10 cellular contexts compared by ENCODE assay signal in the genomic region with DNA sequence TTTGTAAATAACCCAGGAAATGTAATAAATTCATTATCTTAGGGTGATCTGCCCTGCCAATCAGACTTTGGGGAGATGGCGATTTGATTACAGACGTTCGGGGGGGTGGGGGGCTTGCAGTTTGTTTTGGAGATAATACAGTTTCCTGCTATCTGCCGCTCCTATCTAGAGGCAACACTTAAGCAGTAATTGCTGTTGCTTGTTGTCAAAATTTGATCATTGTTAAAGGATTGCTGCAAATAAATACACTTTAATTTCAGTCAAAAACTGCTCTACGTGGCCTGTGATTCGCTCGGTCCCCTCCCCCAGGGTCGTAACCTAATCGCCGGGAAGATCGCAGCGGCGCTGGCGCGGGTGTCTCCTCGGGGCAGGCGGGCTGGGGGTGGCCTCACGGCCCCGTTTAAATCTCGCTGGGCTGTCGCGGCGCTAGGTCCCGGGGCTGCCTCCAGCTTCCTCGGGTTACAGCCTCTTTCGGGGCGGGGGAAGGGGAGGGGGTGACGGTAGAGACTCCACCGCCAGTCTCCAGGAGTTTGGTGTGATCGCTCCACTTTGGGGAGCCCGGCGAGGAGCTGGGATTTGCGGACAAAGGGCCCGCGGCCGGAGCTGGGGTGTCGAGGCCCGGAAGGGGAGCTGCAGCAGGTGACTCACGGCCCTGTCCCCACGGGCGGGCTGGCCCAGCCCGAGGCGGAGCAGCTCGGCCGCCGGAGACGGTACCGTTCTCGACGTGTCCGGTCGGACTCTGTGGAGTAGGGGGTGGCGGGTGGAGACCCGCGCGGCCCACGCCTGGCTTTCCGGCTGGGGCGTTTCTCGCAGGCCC. TPM values are rescaled to one million over a fixed set of nuclear protein-coding genes. Genes with fewer than 3 reads are reported as not detected.
DNase-seq lines count a peak whose midpoint lies in the region; ATAC-seq and TF ChIP-seq lines count a peak whose summit lies in the region.
"Had no signal": no experiment of that assay in that cellular context is flagged by ENCODE, and none has a peak within 500 bp of the region (broad histone marks: within the 10 kb centered on the region; RNA-seq: fewer than 3 reads in every experiment).

No MANE protein-coding gene starts in this region.

- no peak for TF ChIP-seq CTCF in ascending aorta (IDR thresholded peaks at IDR 0.05)
- TF ChIP-seq CTCF in thyroid gland (IDR thresholded peaks at IDR 0.05) = no peak

- H3K27me3 ChIP-seq in ascending aorta (no peaks in the 10 kb centered on the region), thyroid gland (peaks cover 24% of the 10 kb centered on the region)

- intact Hi-C loops in activated CD4-positive, alpha-beta T cell treated with anti-CD3 and anti-CD28 coated beads, Interleukin-2, amount 10 ng/mL, durations not matched to agents 24 days and 14 days (cut with micrococcal nuclease) = loop anchor here (2.0 to 5.0 kb wide), 3 partner anchors 233 to 1618 kb away; a partner anchor contains a TSS
- intact Hi-C loops in ascending aorta (cut with DNase I) (no loop called here), thyroid gland (cut with DNase I) (no loop called here)

- H3K27me3 Mint-ChIP-seq in activated CD4-positive, alpha-beta T cell treated with anti-CD3 and anti-CD28 coated beads, Interleukin-2, amount 10 ng/mL, durations not matched to agents 24 days and 14 days = peaks cover 60% of the 10 kb centered on the region
- H3K27me3 Mint-ChIP-seq in immature natural killer cell (ENCODE audit: low read depth in 3 of 3) = peaks cover 15 to 45% (median 45%) of the 10 kb centered on the region in 3 donors

- H3K4me3 Mint-ChIP-seq in activated CD4-positive, alpha-beta T cell treated with anti-CD3 and anti-CD28 coated beads, Interleukin-2, amount 10 ng/mL, durations not matched to agents 24 days and 14 days = no peak overlapping the region
- H3K4me3 Mint-ChIP-seq in immature natural killer cell = peak overlapping the region; percentile 6 to 95 (median 36)

- no peak for DNase-seq in activated CD4-positive, alpha-beta T cell treated with anti-CD3 and anti-CD28 coated beads, Interleukin-2, amount 10 ng/mL, durations not matched to agents 24 days and 14 days
- no peak for DNase-seq in activated CD4-positive, alpha-beta T cell treated with anti-CD3 and anti-CD28 coated beads, Interleukin-2, amount 50 U/mL, for 1 hour
- DNase-seq in ascending aorta (ENCODE audit: low spot score in 2 of 2) (peak in 1 of 2 donors; percentile 64), immature natural killer cell (no peak), thyroid gland (no peak), AG08396 (ENCODE audit: low spot score) (no peak), NCI-H2196 treated with DMSO at 0.1 percent for 48 hours (lab: John Stamatoyannopoulos, UW; ENCODE audit: unreplicated experiment) (no peak)
- DNase-seq: nucleus accumbens had no signal

- no peak for TF ChIP-seq POLR2A in thyroid gland (IDR thresholded peaks at IDR 0.05)

- H3K9me3 Mint-ChIP-seq in activated CD4-positive, alpha-beta T cell treated with anti-CD3 and anti-CD28 coated beads, Interleukin-2, amount 10 ng/mL, durations not matched to agents 24 days and 14 days = no peaks in the 10 kb centered on the region
- no peaks in the 10 kb centered on the region for H3K9me3 Mint-ChIP-seq in immature natural killer cell

- peak overlapping the region; percentile 40 for H3K27ac Mint-ChIP-seq in activated CD4-positive, alpha-beta T cell treated with anti-CD3 and anti-CD28 coated beads, Interleukin-2, amount 10 ng/mL, durations not matched to agents 24 days and 14 days
- H3K27ac Mint-ChIP-seq in immature natural killer cell = no peak overlapping the region

- H3K9me3 ChIP-seq in ascending aorta = no peaks in the 10 kb centered on the region
- no peaks in the 10 kb centered on the region for H3K9me3 ChIP-seq in thyroid gland

- WGBS in thyroid gland, 2 donors = 15 to 20% methylated on average over 11 to 30 of the region's 60 CpGs

- H3K36me3 Mint-ChIP-seq in activated CD4-positive, alpha-beta T cell treated with anti-CD3 and anti-CD28 coated beads, Interleukin-2, amount 10 ng/mL, durations not matched to agents 24 days and 14 days (ENCODE audit: low read depth) = peaks cover 4% of the 10 kb centered on the region
- no peaks in the 10 kb centered on the region for H3K36me3 Mint-ChIP-seq in immature natural killer cell

- H3K27ac ChIP-seq in ascending aorta (peak overlapping the region; percentile 96 to 100), thyroid gland (peak overlapping the region; percentile 21 to 78 (median 67))
- H3K27ac ChIP-seq: HL-60 had no signal

- H3K36me3 ChIP-seq in ascending aorta = peaks cover 37 to 52% of the 10 kb centered on the region in 2 donors
- no peaks in the 10 kb centered on the region for H3K36me3 ChIP-seq in thyroid gland

- peaks cover 0 to 8% of the 10 kb centered on the region in 2 donors for H3K4me1 ChIP-seq in ascending aorta
- H3K4me1 ChIP-seq in thyroid gland = peaks cover 10 to 24% of the 10 kb centered on the region in 2 donors

- ATAC-seq in GM21360 (IDR thresholded peaks at IDR 0.05; ENCODE audit: unreplicated experiment) = no peak

- H3K4me3 ChIP-seq in ascending aorta (peak overlapping the region; percentile 91 to 94), thyroid gland (replicated peaks in 1 of 3) (peak overlapping the region in 2 of 3 donors; percentile 11 to 56)

- peaks cover 10% of the 10 kb centered on the region for H3K4me1 Mint-ChIP-seq in activated CD4-positive, alpha-beta T cell treated with anti-CD3 and anti-CD28 coated beads, Interleukin-2, amount 10 ng/mL, durations not matched to agents 24 days and 14 days
- peaks cover 16 to 28% of the 10 kb centered on the region in 2 donors for H3K4me1 Mint-ChIP-seq in immature natural killer cell

RNA-seq across cellular contexts. Expression of a gene that starts 4.1 kb away (rescaled TPM):
- total RNA-seq in activated CD4-positive, alpha-beta T cell treated with anti-CD3 and anti-CD28 coated beads, Interleukin-2, amount 10 ng/mL, durations not matched to agents 24 days and 14 days = 0.07 TPM in 2 replicates
- total RNA-seq in ascending aorta (125 TPM), thyroid gland (1 to 10 TPM; 3.8 to 8.1 (median 5.5) TPM)
- polyA plus RNA-seq in immature natural killer cell = under 1 TPM in 1 of 3 donors, not detected in 2; 0.22 TPM

Comparison
In these comparisons a context has a peak if more than half of its experiments do, and no peak if none do; other contexts are left out.
1. RNA of a gene that starts 4.1 kb away (total RNA-seq): 125 TPM in ascending aorta (single experiment); 3.8 to 8.1 TPM in thyroid gland and 0.07 TPM in activated CD4-positive, alpha-beta T cell treated with anti-CD3 and anti-CD28 coated beads, Interleukin-2, amount 10 ng/mL, durations not matched to agents 24 days and 14 days; every median in the first group is over 10 times any median in the second.